11 cellular contexts compared by ENCODE assay signal in the genomic region with DNA sequence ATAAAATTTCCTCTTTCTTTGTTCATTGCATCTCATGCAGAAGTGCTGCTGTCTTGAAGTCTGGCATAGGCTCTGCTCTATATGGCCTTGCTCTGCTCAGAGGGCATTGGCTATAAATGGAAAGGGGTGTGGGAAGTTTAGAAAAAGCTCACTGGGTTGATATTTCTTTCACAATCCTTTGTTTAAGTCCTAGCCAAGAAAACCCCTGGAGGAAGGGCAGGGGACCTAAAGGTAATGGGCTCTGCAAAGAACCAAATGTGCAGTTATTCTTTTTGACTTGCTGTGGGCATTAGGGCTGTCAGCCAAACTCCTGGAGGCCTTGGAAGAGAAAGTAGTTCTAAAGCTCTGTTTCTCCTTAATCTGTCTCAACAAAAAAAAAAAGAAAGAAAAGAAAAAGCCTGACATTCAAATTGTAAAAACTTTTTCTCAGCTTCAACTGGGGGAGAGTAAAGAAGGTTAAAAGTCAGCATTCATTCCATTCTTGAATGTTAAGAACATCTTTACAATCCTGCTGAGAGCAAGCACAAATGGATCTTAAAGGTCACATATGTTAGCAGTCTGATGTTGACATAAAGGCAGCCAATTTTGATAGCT.
A peak's percentile ranks its signal among the peaks of the same experiment; 100 is the strongest.
DNase-seq lines count a peak whose midpoint lies in the region; FAIRE-seq and TF ChIP-seq lines count a peak whose summit lies in the region.
"Had no signal": no experiment of that assay in that cellular context is flagged by ENCODE, and none has a peak within 500 bp of the region (broad histone marks: within the 10 kb centered on the region; RNA-seq: fewer than 3 reads in every experiment).

No MANE protein-coding gene starts in this region.

- TF ChIP-seq CTCF in HFF-Myc (IDR thresholded peaks at IDR 0.05; ENCODE audit: low read depth, low read length, missing control alignments) = no peak

- peak; percentile 62 for DNase-seq in HFF-Myc (ENCODE audit: extremely low read depth, low read depth)
- peak; percentile 82 for DNase-seq in astrocyte of the hippocampus (ENCODE audit: low read depth, low spot score)
- peak; percentile 7 for DNase-seq in left kidney (ENCODE audit: low read depth, low spot score)
- DNase-seq in smooth muscle cell of the brain vasculature (ENCODE audit: low read depth, low spot score) = peak; percentile 80
- no peak for DNase-seq in NCI-H1417 treated with DMSO at 0.1 percent for 48 hours (lab: John Stamatoyannopoulos, UW)
- DNase-seq in stimulated activated CD4-positive, alpha-beta T cell treated with anti-CD3 and anti-CD28 coated beads, Interleukin-1b, Interleukin-23, amount 100 ng/mL, for 48 hours = no peak
- no peak for DNase-seq in T1000 (lab: John Stamatoyannopoulos, UW)
- no peak for DNase-seq in HTR-8/SVneo (ENCODE audit: insufficient read length, low spot score)
- DNase-seq: activated CD4-positive, alpha-beta memory T cell treated with anti-CD3 and anti-CD28 coated beads, Interleukin-2, amount 10 ng/mL, durations not matched to agents 7 days and 5 days; activated naive CD4-positive, alpha-beta T cell treated with Interleukin-2 at 50 U/mL for 16 hours; NCI-H1436 treated with DMSO at 0.1 percent for 48 hours had no signal

- no peak for FAIRE-seq in HTR-8/SVneo (lab: Jason Lieb, UNC)

- no peak overlapping the region for H3K4me3 ChIP-seq in HFF-Myc (replicated peaks; ENCODE audit: low read depth, low read length)

Comparison
In these comparisons a context has a peak if more than half of its experiments do, and no peak if none do; other contexts are left out.
1. DNase-seq: peak in HFF-Myc (single experiment), astrocyte of the hippocampus (single experiment), left kidney (single experiment) and smooth muscle cell of the brain vasculature (single experiment); none in NCI-H1417 treated with DMSO at 0.1 percent for 48 hours (single experiment), stimulated activated CD4-positive, alpha-beta T cell treated with anti-CD3 and anti-CD28 coated beads, Interleukin-1b, Interleukin-23, amount 100 ng/mL, for 48 hours (single experiment), T1000 (single experiment) and HTR-8/SVneo (single experiment).